Comparison of ENCODE assay signal across 9 cellular contexts in genomic region chr3:52769786-52770445, GRCh38. TPM values are rescaled to one million over a fixed set of nuclear protein-coding genes. Genes with fewer than 3 reads are reported as not detected.
DNase-seq lines count a peak whose midpoint lies in the region; ATAC-seq lines count a peak whose summit lies in the region.
"Had no signal": no experiment of that assay in that cellular context is flagged by ENCODE, and none has a peak within 500 bp of the region (broad histone marks: within the 10 kb centered on the region; RNA-seq: fewer than 3 reads in every experiment).

No MANE protein-coding gene starts in this region.

- intact Hi-C loops in dendritic cell treated with granulocyte-macrophage colony-stimulating factor and Interleukin-4, amounts not matched to agents 40 ng/mL and 50 ng/mL, for 4 days (cut with micrococcal nuclease), result no loop called here

- H3K27me3 Mint-ChIP-seq in dendritic cell treated with granulocyte-macrophage colony-stimulating factor and Interleukin-4, amounts not matched to agents 40 ng/mL and 50 ng/mL, for 4 days, result no peaks in the 10 kb centered on the region
- H3K27me3 Mint-ChIP-seq in naive thymus-derived CD8-positive, alpha-beta T cell, result no peaks in the 10 kb centered on the region

- peaks cover 40% of the 10 kb centered on the region for H3K4me1 Mint-ChIP-seq in dendritic cell treated with granulocyte-macrophage colony-stimulating factor and Interleukin-4, amounts not matched to agents 40 ng/mL and 50 ng/mL, for 4 days (ENCODE audit: low read depth)
- H3K4me1 Mint-ChIP-seq in naive thymus-derived CD8-positive, alpha-beta T cell, result peaks cover 17 to 28% (median 24%) of the 10 kb centered on the region in 4 donors

- H3K9me3 Mint-ChIP-seq in dendritic cell treated with granulocyte-macrophage colony-stimulating factor and Interleukin-4, amounts not matched to agents 40 ng/mL and 50 ng/mL, for 4 days, result no peaks in the 10 kb centered on the region
- H3K9me3 Mint-ChIP-seq in naive thymus-derived CD8-positive, alpha-beta T cell, result no peaks in the 10 kb centered on the region

- no peak for ATAC-seq in naive thymus-derived CD8-positive, alpha-beta T cell
- no peak for ATAC-seq in GM19328 (IDR thresholded peaks at IDR 0.05; ENCODE audit: unreplicated experiment)
- no peak for ATAC-seq in HG03045 (IDR thresholded peaks at IDR 0.05; ENCODE audit: unreplicated experiment)

- H3K4me3 Mint-ChIP-seq in dendritic cell treated with granulocyte-macrophage colony-stimulating factor and Interleukin-4, amounts not matched to agents 40 ng/mL and 50 ng/mL, for 4 days, result peak overlapping the region; percentile 76
- H3K4me3 Mint-ChIP-seq in naive thymus-derived CD8-positive, alpha-beta T cell, result peak overlapping the region; percentile 74 to 99 (median 98)

- H3K36me3 Mint-ChIP-seq in dendritic cell treated with granulocyte-macrophage colony-stimulating factor and Interleukin-4, amounts not matched to agents 40 ng/mL and 50 ng/mL, for 4 days (ENCODE audit: low read depth), result peaks cover 38% of the 10 kb centered on the region
- peaks cover 0 to 31% (median 1%) of the 10 kb centered on the region in 3 donors for H3K36me3 Mint-ChIP-seq in naive thymus-derived CD8-positive, alpha-beta T cell

- POLR2A ChIA-PET in naive thymus-derived CD8-positive, alpha-beta T cell (lab: Charles Lee), result interaction anchor here (1.4 to 2.1 kb wide), 3 partner anchors 64 to 578 kb away, joined by 4 to 11 read pairs (median 7); partner anchors contain the start of genes DCP1A, GLT8D1 and SPCS1

- DNase-seq in D341Med (ENCODE audit: low spot score), result peak; percentile 29
- peak; percentile 21 for DNase-seq in NCI-H2227 (lab: John Stamatoyannopoulos, UW; ENCODE audit: unreplicated experiment)
- DNase-seq in naive thymus-derived CD8-positive, alpha-beta T cell, result peak in 3 of 10 donors; percentile 3 to 5 (median 5)
- no peak for DNase-seq in amniotic stem cell (lab: John Stamatoyannopoulos, UW)
- DNase-seq in NCI-H1048 (lab: John Stamatoyannopoulos, UW), result no peak

- H3K27ac Mint-ChIP-seq in dendritic cell treated with granulocyte-macrophage colony-stimulating factor and Interleukin-4, amounts not matched to agents 40 ng/mL and 50 ng/mL, for 4 days, result peak overlapping the region; percentile 12
- H3K27ac Mint-ChIP-seq in naive thymus-derived CD8-positive, alpha-beta T cell, result peak overlapping the region; percentile 33 to 96 (median 90)

RNA-seq across cellular contexts. Expression of gene NEK4, which starts 0.8 kb away (rescaled TPM):
- 10 to 100 TPM; 24.4 to 25.3 TPM for total RNA-seq in naive thymus-derived CD8-positive, alpha-beta T cell
- 10 to 100 TPM in 2 of 3 donors, 1 to 10 TPM in 1; 6.2 to 12.4 (median 10.3) TPM for polyA plus RNA-seq in naive thymus-derived CD8-positive, alpha-beta T cell

RNA-seq across cellular contexts. Expression of gene ITIH1, which starts 7.5 kb away (rescaled TPM):
- total RNA-seq in naive thymus-derived CD8-positive, alpha-beta T cell, result not detected
- polyA plus RNA-seq in naive thymus-derived CD8-positive, alpha-beta T cell, result not detected
- total RNA-seq: T-helper 1 cell treated with Interleukin-12 subunit alpha and Interleukin-12 subunit beta and Interleukin-4 antibody, amounts not matched to agents 30 ng/mL and 1 ng/mL, for 36 hours had no signal

RNA-seq across cellular contexts. Expression of gene ITIH3, which starts 24.7 kb away (rescaled TPM):
- total RNA-seq in naive thymus-derived CD8-positive, alpha-beta T cell, result not detected
- under 1 TPM in 1 of 3 donors, not detected in 2; 0.40 TPM for polyA plus RNA-seq in naive thymus-derived CD8-positive, alpha-beta T cell
- total RNA-seq: T-helper 1 cell treated with Interleukin-12 subunit alpha and Interleukin-12 subunit beta and Interleukin-4 antibody, amounts not matched to agents 30 ng/mL and 1 ng/mL, for 36 hours had no signal

Comparison
In these comparisons a context has a peak if more than half of its experiments do, and no peak if none do; other contexts are left out.
1. DNase-seq: peak in D341Med (single experiment) and NCI-H2227 (single experiment); none in amniotic stem cell (single experiment) and NCI-H1048 (single experiment).